Comparison of ENCODE assay signal across 7 cellular contexts in the genomic region with DNA sequence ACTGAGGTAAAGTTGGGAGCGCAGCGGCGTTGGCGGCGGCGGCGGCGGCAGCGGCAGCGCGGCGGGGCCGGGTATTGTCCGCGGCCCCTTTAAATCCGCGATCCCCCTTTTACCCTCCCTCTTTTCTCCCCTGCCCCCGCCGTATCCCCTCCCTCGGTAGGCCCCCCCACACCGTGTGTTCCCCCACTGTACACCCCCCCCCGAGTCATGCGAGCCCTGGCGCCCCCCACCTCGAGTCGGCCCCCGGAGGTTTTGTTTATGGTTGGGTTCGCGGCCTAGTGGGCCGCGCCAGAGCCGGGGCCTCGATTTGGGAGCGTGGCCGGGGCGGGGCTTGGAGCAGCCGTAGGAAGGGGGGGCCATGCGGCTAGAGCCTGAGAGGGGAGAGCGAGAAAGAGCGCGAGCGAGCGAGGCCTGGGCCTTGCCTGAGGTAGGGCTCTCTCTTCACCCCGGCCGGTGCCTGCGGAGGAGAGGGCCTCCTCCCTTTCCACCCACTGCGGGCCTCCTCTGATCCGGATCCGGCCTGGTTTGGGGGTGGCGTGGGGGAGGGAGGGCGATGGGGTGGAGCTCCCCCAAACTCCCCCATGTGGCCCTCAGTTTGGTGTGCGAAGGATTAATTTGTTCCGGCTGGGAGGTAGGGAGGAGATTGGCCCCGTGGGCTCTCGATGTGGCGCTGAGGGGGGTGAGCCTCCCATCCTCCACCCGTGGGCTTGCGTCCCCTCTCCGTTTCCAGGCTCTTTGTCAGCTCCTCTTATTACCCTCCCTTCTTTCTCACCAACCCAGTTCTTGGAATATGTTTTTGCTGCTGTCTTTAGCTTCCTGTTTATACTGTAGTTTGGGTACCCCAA. TPM values are rescaled to one million over a fixed set of nuclear protein-coding genes. Genes with fewer than 3 reads are reported as not detected.
A peak's percentile ranks its signal among the peaks of the same experiment; 100 is the strongest.
DNase-seq lines count a peak whose midpoint lies in the region; TF ChIP-seq lines count a peak whose summit lies in the region.

No MANE protein-coding gene starts in this region.

- no peak for TF ChIP-seq POLR2A in erythroblast (IDR thresholded peaks at IDR 0.05; ENCODE audit: low read length)

- DNase-seq in GM12864 (ENCODE audit: low read depth) (no peak), HFF-Myc (ENCODE audit: extremely low read depth, low read depth) (no peak), NCI-H460 (ENCODE audit: extremely low read depth, low read depth) (peak; percentile 23), activated T-cell treated with anti-CD3 and anti-CD28 coated beads for 1 hour (ENCODE audit: low read depth) (peak; percentile 55), erythroblast (lab: John Stamatoyannopoulos, UW) (peak; percentile 83 to 88), myocyte (ENCODE audit: low read depth) (peak; percentile 52)
- peak; percentile 72 for DNase-seq in stimulated activated CD8-positive, alpha-beta memory T cell treated with anti-CD3 and anti-CD28 coated beads, Interleukin-7, amount 100 ng/mL, for 4 hours (ENCODE audit: low read depth in 2 of 2)

- H3K4me3 ChIP-seq in GM12864 (ENCODE audit: low read depth, low read length) = peak overlapping the region; percentile 86
- peak overlapping the region; percentile 95 for H3K4me3 ChIP-seq in HFF-Myc (replicated peaks; ENCODE audit: low read depth, low read length)

- TF ChIP-seq CTCF in GM12864 (IDR thresholded peaks at IDR 0.05; ENCODE audit: low read depth, low read length, missing control alignments) (no peak), HFF-Myc (IDR thresholded peaks at IDR 0.05; ENCODE audit: low read depth, low read length, missing control alignments) (no peak)

RNA-seq across cellular contexts. Expression of a gene that starts 0.4 kb away (rescaled TPM):
- 80.7 and 95.5 TPM in 2 replicates for total RNA-seq in NCI-H460 (2014; rRNA removed; shearing (Covaris generic))
- polyA plus RNA-seq in NCI-H460 (2014; cell fraction: nucleus; rRNA removed) = 143 and 179 TPM in 2 replicates
- 96.7 and 97.1 TPM in 2 replicates for total RNA-seq in myocyte
- polyA plus RNA-seq in myocyte (2012) = 155 TPM

RNA-seq across cellular contexts. Expression of a gene that starts 15.1 kb away (rescaled TPM):
- not detected in 2 replicates for total RNA-seq in NCI-H460 (2014; rRNA removed; shearing (Covaris generic))
- polyA plus RNA-seq in NCI-H460 (2014; cell fraction: nucleus; rRNA removed) = not detected in 2 replicates
- not detected in 2 replicates for total RNA-seq in myocyte
- not detected for polyA plus RNA-seq in myocyte (2012)

RNA-seq across cellular contexts. Expression of a gene that starts 29.3 kb away (rescaled TPM):
- 476 and 501 TPM in 2 replicates for total RNA-seq in NCI-H460 (2014; rRNA removed; shearing (Covaris generic))
- 577 and 596 TPM in 2 replicates for polyA plus RNA-seq in NCI-H460 (2014; cell fraction: nucleus; rRNA removed)
- total RNA-seq in myocyte = 819 and 978 TPM in 2 replicates
- polyA plus RNA-seq in myocyte (2012) = 668 TPM

RNA-seq across cellular contexts. Expression of a gene that starts 51.2 kb away (rescaled TPM):
- total RNA-seq in NCI-H460 (2014; rRNA removed; shearing (Covaris generic)) = 392 and 427 TPM in 2 replicates
- polyA plus RNA-seq in NCI-H460 (2014; cell fraction: nucleus; rRNA removed) = 290 and 325 TPM in 2 replicates
- total RNA-seq in myocyte = 91.7 and 115 TPM in 2 replicates
- 165 TPM for polyA plus RNA-seq in myocyte (2012)

Comparison
In these comparisons a context has a peak if more than half of its experiments do, and no peak if none do; other contexts are left out.
1. DNase-seq: peak in NCI-H460 (single experiment), activated T-cell treated with anti-CD3 and anti-CD28 coated beads for 1 hour (single experiment), erythroblast (2 of 2), myocyte (single experiment) and stimulated activated CD8-positive, alpha-beta memory T cell treated with anti-CD3 and anti-CD28 coated beads, Interleukin-7, amount 100 ng/mL, for 4 hours (2 of 2); none in GM12864 (single experiment) and HFF-Myc (single experiment).